In the genomic region with DNA sequence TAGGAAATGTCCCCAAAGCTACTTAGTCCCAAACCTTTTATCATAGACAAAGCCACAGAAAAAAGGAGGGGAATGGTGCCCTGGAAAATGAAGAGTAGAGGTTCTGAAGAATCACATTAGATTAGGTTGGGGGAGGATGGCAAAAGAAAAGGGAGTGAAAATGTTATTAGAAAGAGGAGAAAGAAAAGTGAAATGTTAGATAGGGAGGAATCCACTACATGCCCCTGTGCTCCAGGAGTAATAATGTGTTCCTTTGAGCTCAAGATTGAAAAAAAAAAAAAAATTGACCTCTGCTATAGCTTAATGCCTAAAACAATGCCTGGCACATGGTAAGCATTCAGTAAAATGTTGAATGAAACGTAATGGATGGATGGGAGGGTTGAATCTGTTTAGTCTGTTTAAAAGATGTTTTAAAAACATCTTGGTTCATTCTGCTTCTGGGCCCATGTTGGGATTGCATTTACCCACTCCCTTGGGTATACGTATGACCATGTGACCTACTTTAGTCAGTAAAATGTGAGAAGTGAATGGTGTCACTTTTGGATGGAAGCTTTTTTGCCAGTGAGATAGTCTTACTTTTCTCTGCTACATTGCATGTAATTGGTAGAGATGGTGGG, we compare ENCODE assay signal across 2 cellular contexts.
A peak's percentile ranks its signal among the peaks of the same experiment; 100 is the strongest.
TF ChIP-seq lines count a peak whose summit lies in the region.

No MANE protein-coding gene starts in this region.

TF ChIP-seq in HEK293, 187 proteins besides CTCF, POLR2A, EP300 and RAD21 (continued from another document):
- TF ChIP-seq ZNF335 (tag by site-specific recombination; conservative IDR thresholded peaks at IDR 0.05), result peak; percentile 19; the same call in 1 of the 2 replicates
- no peak for TF ChIP-seq ZNF830 (tag by site-specific recombination; IDR thresholded peaks at IDR 0.05; ENCODE audit: low read depth)
- TF ChIP-seq, protein P1, sequence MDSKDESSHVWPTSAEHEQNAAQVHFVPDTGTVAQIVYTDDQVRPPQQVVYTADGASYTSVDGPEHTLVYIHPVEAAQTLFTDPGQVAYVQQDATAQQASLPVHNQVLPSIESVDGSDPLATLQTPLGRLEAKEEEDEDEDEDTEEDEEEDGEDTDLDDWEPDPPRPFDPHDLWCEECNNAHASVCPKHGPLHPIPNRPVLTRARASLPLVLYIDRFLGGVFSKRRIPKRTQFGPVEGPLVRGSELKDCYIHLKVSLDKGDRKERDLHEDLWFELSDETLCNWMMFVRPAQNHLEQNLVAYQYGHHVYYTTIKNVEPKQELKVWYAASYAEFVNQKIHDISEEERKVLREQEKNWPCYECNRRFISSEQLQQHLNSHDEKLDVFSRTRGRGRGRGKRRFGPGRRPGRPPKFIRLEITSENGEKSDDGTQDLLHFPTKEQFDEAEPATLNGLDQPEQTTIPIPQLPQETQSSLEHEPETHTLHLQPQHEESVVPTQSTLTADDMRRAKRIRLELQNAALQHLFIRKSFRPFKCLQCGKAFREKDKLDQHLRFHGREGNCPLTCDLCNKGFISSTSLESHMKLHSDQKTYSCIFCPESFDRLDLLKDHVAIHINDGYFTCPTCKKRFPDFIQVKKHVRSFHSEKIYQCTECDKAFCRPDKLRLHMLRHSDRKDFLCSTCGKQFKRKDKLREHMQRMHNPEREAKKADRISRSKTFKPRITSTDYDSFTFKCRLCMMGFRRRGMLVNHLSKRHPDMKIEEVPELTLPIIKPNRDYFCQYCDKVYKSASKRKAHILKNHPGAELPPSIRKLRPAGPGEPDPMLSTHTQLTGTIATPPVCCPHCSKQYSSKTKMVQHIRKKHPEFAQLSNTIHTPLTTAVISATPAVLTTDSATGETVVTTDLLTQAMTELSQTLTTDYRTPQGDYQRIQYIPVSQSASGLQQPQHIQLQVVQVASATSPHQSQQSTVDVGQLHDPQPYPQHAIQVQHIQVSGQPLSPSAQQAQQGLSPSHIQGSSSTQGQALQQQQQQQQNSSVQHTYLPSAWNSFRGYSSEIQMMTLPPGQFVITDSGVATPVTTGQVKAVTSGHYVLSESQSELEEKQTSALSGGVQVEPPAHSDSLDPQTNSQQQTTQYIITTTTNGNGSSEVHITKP (tag by site-specific recombination; IDR thresholded peaks at IDR 0.05), result peak; percentile 92
- TF ChIP-seq, protein P2, sequence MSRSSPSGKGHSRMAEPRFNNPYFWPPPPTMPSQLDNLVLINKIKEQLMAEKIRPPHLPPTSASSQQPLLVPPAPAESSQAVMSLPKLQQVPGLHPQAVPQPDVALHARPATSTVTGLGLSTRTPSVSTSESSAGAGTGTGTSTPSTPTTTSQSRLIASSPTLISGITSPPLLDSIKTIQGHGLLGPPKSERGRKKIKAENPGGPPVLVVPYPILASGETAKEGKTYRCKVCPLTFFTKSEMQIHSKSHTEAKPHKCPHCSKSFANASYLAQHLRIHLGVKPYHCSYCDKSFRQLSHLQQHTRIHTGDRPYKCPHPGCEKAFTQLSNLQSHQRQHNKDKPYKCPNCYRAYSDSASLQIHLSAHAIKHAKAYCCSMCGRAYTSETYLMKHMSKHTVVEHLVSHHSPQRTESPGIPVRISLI (tag by site-specific recombination; IDR thresholded peaks at IDR 0.05), result peak; percentile 46; the same call in 1 of the 2 replicates
- peak; percentile 37; the same call in 1 of the 2 replicates for TF ChIP-seq ZFP69B (tag by site-specific recombination; IDR thresholded peaks at IDR 0.05)

TF ChIP-seq in WTC11, 78 proteins besides CTCF, POLR2A, EP300 and RAD21 (continued from another document):
- no peak for TF ChIP-seq ETV6 (CRISPR knock-in tag; IDR thresholded peaks at IDR 0.05)
